2 cellular contexts compared by ENCODE assay signal in the genomic region with DNA sequence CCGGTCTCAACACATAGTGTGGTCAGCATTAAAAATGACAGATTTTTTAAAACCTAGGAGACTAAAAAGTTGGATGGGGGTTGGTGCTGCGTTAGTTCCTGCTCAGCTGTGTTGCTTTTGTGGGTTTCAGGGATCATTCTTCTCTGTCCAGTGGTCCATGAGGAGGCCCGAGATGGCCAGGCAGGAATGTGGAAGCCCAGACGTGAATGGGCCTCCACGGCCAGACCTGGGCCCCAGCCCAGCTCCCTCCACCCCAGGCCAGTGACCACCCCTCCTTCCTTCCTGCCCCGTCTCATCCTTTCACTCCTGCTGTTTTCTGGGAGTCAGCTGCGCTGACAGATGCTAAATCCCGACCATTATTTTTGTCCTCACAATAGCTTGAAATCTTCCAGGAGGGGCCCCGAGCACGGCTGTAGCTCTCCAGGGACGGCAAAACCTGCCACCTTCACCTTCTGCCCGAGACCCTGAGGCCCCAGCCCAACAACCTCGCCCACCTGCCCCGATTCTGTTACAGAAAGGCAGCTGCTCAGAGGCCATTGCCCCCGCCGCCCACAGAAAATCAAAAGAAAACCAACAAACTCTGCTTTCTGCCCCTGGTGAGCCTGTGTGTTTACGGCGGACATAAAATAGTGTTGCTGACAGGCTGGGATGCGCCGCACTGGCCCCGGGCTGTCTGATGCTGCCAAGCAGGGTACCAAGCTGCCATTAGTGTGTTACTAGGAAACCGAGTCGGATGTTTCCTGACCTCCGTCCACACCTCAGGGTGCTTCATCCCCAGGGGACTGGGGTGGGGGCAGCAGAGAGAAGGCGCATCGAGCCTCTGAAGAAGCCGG.
TF ChIP-seq lines count a peak whose summit lies in the region.

No MANE protein-coding gene starts in this region.

TF ChIP-seq in IMR-90, 13 proteins besides CTCF, POLR2A, EP300 and RAD21:
- TF ChIP-seq SMC3 (IDR thresholded peaks at IDR 0.05; ENCODE audit: low read depth, low read length) (no peak), BHLHE40 (IDR thresholded peaks at IDR 0.05; ENCODE audit: low read depth, low read length) (no peak), MXI1 (IDR thresholded peaks at IDR 0.05; ENCODE audit: borderline replicate concordance, low read depth, low read length) (no peak), FOS (IDR thresholded peaks at IDR 0.05; ENCODE audit: low read depth, low read length) (no peak)
TF ChIP-seq in IMR-90: peak in this region for 0.

TF ChIP-seq in GM12878, 131 proteins besides CTCF, POLR2A, EP300 and RAD21:
- TF ChIP-seq SP1 (IDR thresholded peaks at IDR 0.05; ENCODE audit: low read depth, low read length): no peak
- TF ChIP-seq YY1 (IDR thresholded peaks at IDR 0.05; ENCODE audit: low read depth, low read length): 0 out of 2 replicates have a peak, but pooled peaks have one; percentile 24
- TF ChIP-seq MEF2B (IDR thresholded peaks at IDR 0.05; ENCODE audit: partially characterized antibody, poor library complexity, severe bottlenecking): peak; percentile 93
- no peak for TF ChIP-seq ZBTB40 (IDR thresholded peaks at IDR 0.05; ENCODE audit: borderline replicate concordance)
- TF ChIP-seq FOXK2 (IDR thresholded peaks at IDR 0.05): no peak
- TF ChIP-seq SRF (IDR thresholded peaks at IDR 0.05; ENCODE audit: low read depth in 2 of 2, low read length in 2 of 2): no peak
- TF ChIP-seq HDAC2 (IDR thresholded peaks at IDR 0.05): 0 out of 2 replicates have a peak, but pooled peaks have one; percentile 27
- TF ChIP-seq ZNF274 (IDR thresholded peaks at IDR 0.05; ENCODE audit: insufficient read depth, insufficient read length): no peak
- no peak for TF ChIP-seq MXI1 (IDR thresholded peaks at IDR 0.05; ENCODE audit: low read depth, low read length)
- no peak for TF ChIP-seq POLR2AphosphoS5 (IDR thresholded peaks at IDR 0.05; ENCODE audit: low read length)
- no peak for TF ChIP-seq STAT1 (conservative IDR thresholded peaks at IDR 0.05)
